ENCODE assay signal across 1 cellular context in the genomic region with DNA sequence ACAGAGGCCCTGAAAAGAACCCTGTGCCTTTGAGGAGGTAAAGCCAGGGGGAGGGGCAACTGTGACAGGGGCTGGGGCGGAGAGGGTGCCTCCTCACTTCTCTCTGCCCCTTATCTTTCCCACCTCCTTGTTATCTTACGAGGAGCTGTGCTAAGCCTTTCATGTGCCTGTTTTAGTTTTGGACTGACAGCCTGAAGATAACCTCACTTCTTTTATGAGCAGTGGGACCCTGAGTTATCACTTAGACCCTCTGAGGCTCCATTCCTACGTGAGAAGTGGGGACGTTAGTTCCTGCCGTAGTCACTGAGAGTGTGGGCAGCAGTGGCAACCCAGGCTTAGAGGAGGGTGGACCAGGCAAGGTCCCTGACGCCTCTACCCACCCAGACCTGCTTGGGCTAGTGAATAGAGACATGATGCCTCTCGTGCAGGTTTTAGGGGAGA.
TF ChIP-seq lines count a peak whose summit lies in the region.

No MANE protein-coding gene starts in this region.

TF ChIP-seq in K562, 482 proteins besides CTCF, POLR2A, EP300 and RAD21 (continued from another document and continues in another):
- TF ChIP-seq AFF4 (CRISPR knock-in tag; IDR thresholded peaks at IDR 0.05) (no peak), BRD9 (IDR thresholded peaks at IDR 0.05; ENCODE audit: low read depth, partially characterized antibody) (no peak), NCOA2 (IDR thresholded peaks at IDR 0.05; ENCODE audit: partially characterized antibody in 2 of 2) (peak in 1 of 2 experiments; percentile 59), CSDE1 (IDR thresholded peaks at IDR 0.05) (no peak), IRF2 (CRISPR knock-in tag; IDR thresholded peaks at IDR 0.05) (no peak), JUNB (CRISPR knock-in tag; conservative IDR thresholded peaks at IDR 0.05) (no peak), GATAD2A (IDR thresholded peaks at IDR 0.05) (peak; percentile 97), FOSL1 (tag; conservative IDR thresholded peaks at IDR 0.05) (no peak; the same call in 1 of the 2 replicates), MAZ (CRISPR knock-in tag; conservative IDR thresholded peaks at IDR 0.05 in 1 of 2, IDR thresholded peaks at IDR 0.05 in 1 of 2) (peak; percentile 26 to 61; a peak in 1 of 4 replicates), ZFX (CRISPR knock-in tag; IDR thresholded peaks at IDR 0.05) (peak; percentile 45; the same call in 1 of the 2 replicates), CCNT2 (IDR thresholded peaks at IDR 0.05; ENCODE audit: borderline replicate concordance, extremely low read depth, insufficient read length, low read depth, low read length) (peak; percentile 90), PRMT5 (CRISPR knock-in tag; IDR thresholded peaks at IDR 0.05) (no peak), TCFL5 (CRISPR knock-in tag; conservative IDR thresholded peaks at IDR 0.05) (no peak), MXI1 (IDR thresholded peaks at IDR 0.05; ENCODE audit: low read depth, low read length) (no peak), CREM (IDR thresholded peaks at IDR 0.05; ENCODE audit: low read depth) (peak; percentile 75), SAP30 (IDR thresholded peaks at IDR 0.05; ENCODE audit: borderline replicate concordance, insufficient read depth, low read depth, low read length, poor library complexity, severe bottlenecking) (no peak), SFPQ (IDR thresholded peaks at IDR 0.05; ENCODE audit: low read depth, low read length) (no peak), FOXJ3 (CRISPR knock-in tag; IDR thresholded peaks at IDR 0.05) (no peak), STAT5B (CRISPR knock-in tag; IDR thresholded peaks at IDR 0.05) (no peak), SMARCB1 (IDR thresholded peaks at IDR 0.05; ENCODE audit: insufficient read length, low read depth) (no peak), ZNF57 (CRISPR knock-in tag; IDR thresholded peaks at IDR 0.05) (no peak), TAF15 (IDR thresholded peaks at IDR 0.05; ENCODE audit: low read depth, low read length) (no peak), ZNF277 (CRISPR knock-in tag; IDR thresholded peaks at IDR 0.05; ENCODE audit: borderline replicate concordance) (no peak), NUFIP1 (IDR thresholded peaks at IDR 0.05; ENCODE audit: partially characterized antibody) (no peak), ATF1 (CRISPR knock-in tag; IDR thresholded peaks at IDR 0.05) (no peak), ATF1 (tag; IDR thresholded peaks at IDR 0.05) (peak; percentile 38; the same call in 1 of the 2 replicates), EGR1 (conservative IDR thresholded peaks at IDR 0.05) (peak; percentile 42), HDAC3 (IDR thresholded peaks at IDR 0.05; ENCODE audit: borderline replicate concordance, partially characterized antibody) (peak; percentile 60), TRIM24 (IDR thresholded peaks at IDR 0.05) (peak; percentile 88 to 91), BCOR (IDR thresholded peaks at IDR 0.05) (peak; percentile 65; the same call in 1 of the 2 replicates), FOXJ2 (tag; IDR thresholded peaks at IDR 0.05) (no peak), DNMT1 (IDR thresholded peaks at IDR 0.05) (no peak), ZNF507 (tag; conservative IDR thresholded peaks at IDR 0.05) (no peak)
- TF ChIP-seq, protein P1, sequence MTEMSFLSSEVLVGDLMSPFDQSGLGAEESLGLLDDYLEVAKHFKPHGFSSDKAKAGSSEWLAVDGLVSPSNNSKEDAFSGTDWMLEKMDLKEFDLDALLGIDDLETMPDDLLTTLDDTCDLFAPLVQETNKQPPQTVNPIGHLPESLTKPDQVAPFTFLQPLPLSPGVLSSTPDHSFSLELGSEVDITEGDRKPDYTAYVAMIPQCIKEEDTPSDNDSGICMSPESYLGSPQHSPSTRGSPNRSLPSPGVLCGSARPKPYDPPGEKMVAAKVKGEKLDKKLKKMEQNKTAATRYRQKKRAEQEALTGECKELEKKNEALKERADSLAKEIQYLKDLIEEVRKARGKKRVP (CRISPR knock-in tag; IDR thresholded peaks at IDR 0.05), result no peak
- TF ChIP-seq, protein P2, sequence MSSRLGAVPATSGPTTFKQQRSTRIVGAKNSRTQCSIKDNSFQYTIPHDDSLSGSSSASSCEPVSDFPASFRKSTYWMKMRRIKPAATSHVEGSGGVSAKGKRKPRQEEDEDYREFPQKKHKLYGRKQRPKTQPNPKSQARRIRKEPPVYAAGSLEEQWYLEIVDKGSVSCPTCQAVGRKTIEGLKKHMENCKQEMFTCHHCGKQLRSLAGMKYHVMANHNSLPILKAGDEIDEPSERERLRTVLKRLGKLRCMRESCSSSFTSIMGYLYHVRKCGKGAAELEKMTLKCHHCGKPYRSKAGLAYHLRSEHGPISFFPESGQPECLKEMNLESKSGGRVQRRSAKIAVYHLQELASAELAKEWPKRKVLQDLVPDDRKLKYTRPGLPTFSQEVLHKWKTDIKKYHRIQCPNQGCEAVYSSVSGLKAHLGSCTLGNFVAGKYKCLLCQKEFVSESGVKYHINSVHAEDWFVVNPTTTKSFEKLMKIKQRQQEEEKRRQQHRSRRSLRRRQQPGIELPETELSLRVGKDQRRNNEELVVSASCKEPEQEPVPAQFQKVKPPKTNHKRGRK (tag; IDR thresholded peaks at IDR 0.05), result no peak
- TF ChIP-seq, protein P3, sequence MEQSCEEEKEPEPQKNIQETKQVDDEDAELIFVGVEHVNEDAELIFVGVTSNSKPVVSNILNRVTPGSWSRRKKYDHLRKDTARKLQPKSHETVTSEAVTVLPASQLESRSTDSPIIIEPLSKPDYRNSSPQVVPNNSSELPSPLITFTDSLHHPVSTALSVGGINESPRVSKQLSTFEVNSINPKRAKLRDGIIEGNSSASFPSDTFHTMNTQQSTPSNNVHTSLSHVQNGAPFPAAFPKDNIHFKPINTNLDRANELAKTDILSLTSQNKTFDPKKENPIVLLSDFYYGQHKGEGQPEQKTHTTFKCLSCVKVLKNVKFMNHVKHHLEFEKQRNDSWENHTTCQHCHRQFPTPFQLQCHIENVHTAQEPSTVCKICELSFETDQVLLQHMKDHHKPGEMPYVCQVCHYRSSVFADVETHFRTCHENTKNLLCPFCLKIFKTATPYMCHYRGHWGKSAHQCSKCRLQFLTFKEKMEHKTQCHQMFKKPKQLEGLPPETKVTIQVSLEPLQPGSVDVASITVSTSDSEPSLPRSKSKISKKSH (CRISPR knock-in tag; IDR thresholded peaks at IDR 0.05), result no peak
- TF ChIP-seq, protein P4, sequence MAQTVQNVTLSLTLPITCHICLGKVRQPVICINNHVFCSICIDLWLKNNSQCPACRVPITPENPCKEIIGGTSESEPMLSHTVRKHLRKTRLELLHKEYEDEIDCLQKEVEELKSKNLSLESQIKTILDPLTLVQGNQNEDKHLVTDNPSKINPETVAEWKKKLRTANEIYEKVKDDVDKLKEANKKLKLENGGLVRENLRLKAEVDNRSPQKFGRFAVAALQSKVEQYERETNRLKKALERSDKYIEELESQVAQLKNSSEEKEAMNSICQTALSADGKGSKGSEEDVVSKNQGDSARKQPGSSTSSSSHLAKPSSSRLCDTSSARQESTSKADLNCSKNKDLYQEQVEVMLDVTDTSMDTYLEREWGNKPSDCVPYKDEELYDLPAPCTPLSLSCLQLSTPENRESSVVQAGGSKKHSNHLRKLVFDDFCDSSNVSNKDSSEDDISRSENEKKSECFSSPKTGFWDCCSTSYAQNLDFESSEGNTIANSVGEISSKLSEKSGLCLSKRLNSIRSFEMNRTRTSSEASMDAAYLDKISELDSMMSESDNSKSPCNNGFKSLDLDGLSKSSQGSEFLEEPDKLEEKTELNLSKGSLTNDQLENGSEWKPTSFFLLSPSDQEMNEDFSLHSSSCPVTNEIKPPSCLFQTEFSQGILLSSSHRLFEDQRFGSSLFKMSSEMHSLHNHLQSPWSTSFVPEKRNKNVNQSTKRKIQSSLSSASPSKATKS (CRISPR knock-in tag; IDR thresholded peaks at IDR 0.05), result no peak
- TF ChIP-seq, protein P5, sequence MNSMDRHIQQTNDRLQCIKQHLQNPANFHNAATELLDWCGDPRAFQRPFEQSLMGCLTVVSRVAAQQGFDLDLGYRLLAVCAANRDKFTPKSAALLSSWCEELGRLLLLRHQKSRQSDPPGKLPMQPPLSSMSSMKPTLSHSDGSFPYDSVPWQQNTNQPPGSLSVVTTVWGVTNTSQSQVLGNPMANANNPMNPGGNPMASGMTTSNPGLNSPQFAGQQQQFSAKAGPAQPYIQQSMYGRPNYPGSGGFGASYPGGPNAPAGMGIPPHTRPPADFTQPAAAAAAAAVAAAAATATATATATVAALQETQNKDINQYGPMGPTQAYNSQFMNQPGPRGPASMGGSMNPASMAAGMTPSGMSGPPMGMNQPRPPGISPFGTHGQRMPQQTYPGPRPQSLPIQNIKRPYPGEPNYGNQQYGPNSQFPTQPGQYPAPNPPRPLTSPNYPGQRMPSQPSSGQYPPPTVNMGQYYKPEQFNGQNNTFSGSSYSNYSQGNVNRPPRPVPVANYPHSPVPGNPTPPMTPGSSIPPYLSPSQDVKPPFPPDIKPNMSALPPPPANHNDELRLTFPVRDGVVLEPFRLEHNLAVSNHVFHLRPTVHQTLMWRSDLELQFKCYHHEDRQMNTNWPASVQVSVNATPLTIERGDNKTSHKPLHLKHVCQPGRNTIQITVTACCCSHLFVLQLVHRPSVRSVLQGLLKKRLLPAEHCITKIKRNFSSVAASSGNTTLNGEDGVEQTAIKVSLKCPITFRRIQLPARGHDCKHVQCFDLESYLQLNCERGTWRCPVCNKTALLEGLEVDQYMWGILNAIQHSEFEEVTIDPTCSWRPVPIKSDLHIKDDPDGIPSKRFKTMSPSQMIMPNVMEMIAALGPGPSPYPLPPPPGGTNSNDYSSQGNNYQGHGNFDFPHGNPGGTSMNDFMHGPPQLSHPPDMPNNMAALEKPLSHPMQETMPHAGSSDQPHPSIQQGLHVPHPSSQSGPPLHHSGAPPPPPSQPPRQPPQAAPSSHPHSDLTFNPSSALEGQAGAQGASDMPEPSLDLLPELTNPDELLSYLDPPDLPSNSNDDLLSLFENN (IDR thresholded peaks at IDR 0.05; ENCODE audit: low read depth in 2 of 2, low read length in 2 of 2), result peak in 1 of 2 experiments; percentile 88; a peak in 2 of 4 replicates
- TF ChIP-seq, protein P6, sequence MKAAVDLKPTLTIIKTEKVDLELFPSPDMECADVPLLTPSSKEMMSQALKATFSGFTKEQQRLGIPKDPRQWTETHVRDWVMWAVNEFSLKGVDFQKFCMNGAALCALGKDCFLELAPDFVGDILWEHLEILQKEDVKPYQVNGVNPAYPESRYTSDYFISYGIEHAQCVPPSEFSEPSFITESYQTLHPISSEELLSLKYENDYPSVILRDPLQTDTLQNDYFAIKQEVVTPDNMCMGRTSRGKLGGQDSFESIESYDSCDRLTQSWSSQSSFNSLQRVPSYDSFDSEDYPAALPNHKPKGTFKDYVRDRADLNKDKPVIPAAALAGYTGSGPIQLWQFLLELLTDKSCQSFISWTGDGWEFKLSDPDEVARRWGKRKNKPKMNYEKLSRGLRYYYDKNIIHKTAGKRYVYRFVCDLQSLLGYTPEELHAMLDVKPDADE (conservative IDR thresholded peaks at IDR 0.05; ENCODE audit: control insufficient read depth, low read depth, low read length), result no peak
- TF ChIP-seq, protein P7, sequence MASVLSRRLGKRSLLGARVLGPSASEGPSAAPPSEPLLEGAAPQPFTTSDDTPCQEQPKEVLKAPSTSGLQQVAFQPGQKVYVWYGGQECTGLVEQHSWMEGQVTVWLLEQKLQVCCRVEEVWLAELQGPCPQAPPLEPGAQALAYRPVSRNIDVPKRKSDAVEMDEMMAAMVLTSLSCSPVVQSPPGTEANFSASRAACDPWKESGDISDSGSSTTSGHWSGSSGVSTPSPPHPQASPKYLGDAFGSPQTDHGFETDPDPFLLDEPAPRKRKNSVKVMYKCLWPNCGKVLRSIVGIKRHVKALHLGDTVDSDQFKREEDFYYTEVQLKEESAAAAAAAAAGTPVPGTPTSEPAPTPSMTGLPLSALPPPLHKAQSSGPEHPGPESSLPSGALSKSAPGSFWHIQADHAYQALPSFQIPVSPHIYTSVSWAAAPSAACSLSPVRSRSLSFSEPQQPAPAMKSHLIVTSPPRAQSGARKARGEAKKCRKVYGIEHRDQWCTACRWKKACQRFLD (CRISPR knock-in tag; IDR thresholded peaks at IDR 0.05), result no peak
